27 cellular contexts compared by ENCODE assay signal in the genomic region with DNA sequence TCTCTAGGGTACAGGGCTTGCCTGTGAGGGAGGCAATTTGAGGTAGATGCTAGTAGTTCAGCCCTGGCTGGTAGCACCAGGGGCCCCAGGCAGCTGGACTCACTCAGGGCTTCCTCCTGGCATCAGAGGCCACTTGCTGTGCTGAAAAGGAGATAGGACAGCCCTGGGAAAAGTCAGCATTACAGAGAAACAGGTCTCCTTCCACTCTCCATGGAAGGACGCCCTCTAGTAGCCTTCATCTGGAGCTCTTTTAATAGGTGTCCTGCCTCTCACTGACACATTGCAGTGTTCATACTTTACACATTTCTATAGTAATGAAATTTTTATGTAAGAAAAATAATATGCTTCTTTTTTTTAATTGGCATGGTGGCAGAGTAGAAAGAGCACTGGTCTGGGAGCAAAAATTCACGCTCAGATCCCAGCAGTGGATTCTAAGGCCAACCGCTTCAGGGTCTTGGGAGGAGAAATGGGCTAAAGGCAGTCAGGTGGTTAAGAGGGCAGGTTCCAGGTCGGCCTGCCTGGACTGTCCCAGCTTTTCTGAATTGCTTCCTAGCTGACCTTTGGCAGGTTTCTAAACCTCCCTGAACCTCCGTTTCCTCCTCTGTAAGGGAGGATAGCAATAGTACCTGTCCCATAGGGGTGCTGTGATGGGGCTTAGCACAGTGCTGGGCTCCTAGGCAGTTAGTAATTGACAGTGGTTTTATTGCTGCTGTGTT. TPM values are rescaled to one million over a fixed set of nuclear protein-coding genes. Genes with fewer than 3 reads are reported as not detected.
DNase-seq lines count a peak whose midpoint lies in the region; ATAC-seq, FAIRE-seq and TF ChIP-seq lines count a peak whose summit lies in the region.
"Had no signal": no experiment of that assay in that cellular context is flagged by ENCODE, and none has a peak within 500 bp of the region (broad histone marks: within the 10 kb centered on the region; RNA-seq: fewer than 3 reads in every experiment).

No MANE protein-coding gene starts in this region.

- POLR2A ChIA-PET in CD4-positive, alpha-beta T cell (lab: Charles Lee) = interaction anchor here (1.9 kb wide), 1 partner anchor 50 kb away, joined by 6 read pairs; the partner anchor contains the start of gene TYSND1
- POLR2A ChIA-PET in K562 (lab: Yijun Ruan, JAX) = interaction anchor here (0.8 to 1.1 kb wide), 3 partner anchors 8 to 13 kb away, joined by 3 to 6 read pairs (median 3); no protein-coding TSS in a partner anchor

- no peak for TF ChIP-seq POLR2A in K562 (conservative IDR thresholded peaks at IDR 0.05)

- peaks cover 61% of the 10 kb centered on the region for H3K36me3 Mint-ChIP-seq in CD4-positive, alpha-beta T cell (ENCODE audit: low read depth)
- peaks cover 30% of the 10 kb centered on the region for H3K36me3 Mint-ChIP-seq in GM23338 (ENCODE audit: low read depth)

- H3K27me3 Mint-ChIP-seq in CD4-positive, alpha-beta T cell = no peaks in the 10 kb centered on the region
- peaks cover 6% of the 10 kb centered on the region for H3K27me3 Mint-ChIP-seq in GM23338 (ENCODE audit: insufficient read depth, low read depth, poor library complexity)

- no peak for FAIRE-seq in K562 (lab: Jason Lieb, UNC)
- FAIRE-seq: GM12892, GM19239, RCC 7860 had no signal

- no peaks in the 10 kb centered on the region for H3K9me3 ChIP-seq in CD4-positive, alpha-beta T cell (ENCODE audit: control insufficient read depth, low read length)
- no peaks in the 10 kb centered on the region for H3K9me3 ChIP-seq in K562 (replicated peaks; ENCODE audit: control insufficient read depth, insufficient read depth, low read depth, low read length)

- H3K9me3 Mint-ChIP-seq in CD4-positive, alpha-beta T cell = no peaks in the 10 kb centered on the region
- H3K9me3 Mint-ChIP-seq in GM23338 = no peaks in the 10 kb centered on the region
- H3K9me3 Mint-ChIP-seq: CD8-positive, alpha-beta T cell had no signal

- TF ChIP-seq RAD21 in K562 (CRISPR knock-in tag; conservative IDR thresholded peaks at IDR 0.05 in 1 of 2, IDR thresholded peaks at IDR 0.05 in 1 of 2) = peak in 1 of 2 experiments; percentile 12; a peak in 1 of 4 replicates

- peaks cover 50% of the 10 kb centered on the region for H3K4me1 Mint-ChIP-seq in CD4-positive, alpha-beta T cell (ENCODE audit: low read depth)
- no peaks in the 10 kb centered on the region for H3K4me1 Mint-ChIP-seq in GM23338

- peak overlapping the region; percentile 69 for H3K27ac Mint-ChIP-seq in CD4-positive, alpha-beta T cell
- no peak overlapping the region for H3K27ac Mint-ChIP-seq in GM23338

- no peaks in the 10 kb centered on the region for H3K9me1 ChIP-seq in K562 (ENCODE audit: control insufficient read depth, insufficient read depth, low read length)

- TF ChIP-seq EP300 in K562 (IDR thresholded peaks at IDR 0.05; ENCODE audit: low read length) = no peak

- ATAC-seq in CD4-positive, alpha-beta T cell (ENCODE audit: poor library complexity) = no peak
- ATAC-seq in GM23338 (peak; percentile 57), K562 (peak; percentile 74), GM21786 (IDR thresholded peaks at IDR 0.05; ENCODE audit: unreplicated experiment) (no peak), GM18868 (IDR thresholded peaks at IDR 0.05; ENCODE audit: unreplicated experiment) (no peak)
- ATAC-seq: CD8-positive, alpha-beta T cell; SK-N-SH treated with all-trans-retinoic acid at 6 μM for 48 hours had no signal

- CTCF ChIA-PET in CD4-positive, alpha-beta T cell (lab: Charles Lee) = interaction anchor here (1.9 kb wide), 1 partner anchor 19 kb away, joined by 5 read pairs; no protein-coding TSS in a partner anchor
- CTCF ChIA-PET in K562 (lab: Yijun Ruan, JAX; ENCODE audit: low intra/inter-chr PET ratio) = interaction anchor here (0.6 kb wide), 1 partner anchor 10 kb away, joined by 5 read pairs; no protein-coding TSS in a partner anchor

- H3K9me2 ChIP-seq in GM23338 (ENCODE audit: insufficient read depth) = no peaks in the 10 kb centered on the region

- TF ChIP-seq CTCF in CD4-positive, alpha-beta T cell (IDR thresholded peaks at IDR 0.05) = no peak
- peak in 1 of 2 experiments; percentile 36; a peak in 2 of 4 replicates for TF ChIP-seq CTCF in GM23338 (conservative IDR thresholded peaks at IDR 0.05; ENCODE audit: low read depth in 2 of 2)
- peak in 2 of 3 experiments; percentile 18 to 27; a peak in 2 of 6 replicates for TF ChIP-seq CTCF in K562 (IDR thresholded peaks at IDR 0.05 in 2 of 3, conservative IDR thresholded peaks at IDR 0.05 in 1 of 3; ENCODE audit: insufficient read depth in 2 of 3, low read depth in 1 of 3, low read length in 3 of 3)

- H3K4me2 ChIP-seq in GM23338 (no peak overlapping the region), K562 (ENCODE audit: insufficient read depth, low read length) (no peak overlapping the region)

- in situ Hi-C loops in K562 (cut with MboI) = no loop called here

- H3K27ac ChIP-seq in CD4-positive, alpha-beta T cell (ENCODE audit: low read depth, low read length) = no peak overlapping the region
- H3K27ac ChIP-seq in GM23338 (ENCODE audit: low read depth) (no peak overlapping the region), K562 (ENCODE audit: extremely low read depth, low read depth, low read length) (no peak overlapping the region)

- BruUV-seq in K562 (replicated peaks; lab: Mats Ljungman, UMichigan) = no TSS peak

- H3K4me1 ChIP-seq in GM23338 (ENCODE audit: insufficient read depth) = no peaks in the 10 kb centered on the region
- peaks cover 0 to 2% of the 10 kb centered on the region in 2 experiments; a peak in 3 of 5 replicates for H3K4me1 ChIP-seq in K562 (replicated peaks in 1 of 2; ENCODE audit: control insufficient read depth in 2 of 2, insufficient read depth in 2 of 2, low read length in 2 of 2)

- no peak overlapping the region for H3K9ac ChIP-seq in K562 (ENCODE audit: insufficient read depth in 1 of 2, low read depth in 2 of 2, low read length in 2 of 2)

- DNase-seq in CD4-positive, alpha-beta T cell = no peak
- DNase-seq in GM23338 (ENCODE audit: low spot score) (no peak), K562 (ENCODE audit: extremely low read depth in 1 of 4, low spot score in 3 of 4) (peak in 1 of 4 experiments; percentile 23), myocyte (ENCODE audit: low read depth) (peak; percentile 75)
- no peak for DNase-seq in activated CD4-positive, alpha-beta T cell treated with anti-CD3 and anti-CD28 coated beads, Interleukin-2, amount 50 U/mL, for 1 hour
- DNase-seq: C1 segment of cervical spinal cord; CD8-positive, alpha-beta T cell; DMS 273 treated with DMSO at 0.1 percent for 48 hours; DMS79; GF-D8; GOT3; HCEC 1CT; Karpas-422; NCI-H1092 treated with DMSO at 0.1 percent for 48 hours; NCI-H1436; NCI-H187; NCI-H2081 treated with DMSO at 0.1 percent for 48 hours; NCI-H2171; NCI-H226; NCI-H510A; NCI-H69 had no signal

- no peaks in the 10 kb centered on the region for H4K20me1 ChIP-seq in GM23338 (replicated peaks; ENCODE audit: insufficient read depth)
- H4K20me1 ChIP-seq in K562 (replicated peaks; ENCODE audit: control insufficient read depth, insufficient read depth, low read length) = 0 out of 2 replicates have a peak, but pooled peaks cover 4% of the 10 kb centered on the region

- H2AFZ ChIP-seq in GM23338 (no peak overlapping the region), K562 (ENCODE audit: low read depth, low read length) (no peak overlapping the region)

- WGBS in K562 (ENCODE audit: insufficient coverage, low coverage, missing lambda C conversion rate) = 8% methylated on average over 5 of the region's 5 CpGs

- H3F3A ChIP-seq in GM23338 (replicated peaks; ENCODE audit: low read depth) = no peaks in the 10 kb centered on the region

- H3K27me3 ChIP-seq in CD4-positive, alpha-beta T cell (ENCODE audit: control insufficient read depth, insufficient read depth, low read length) = no peaks in the 10 kb centered on the region
- no peaks in the 10 kb centered on the region for H3K27me3 ChIP-seq in GM23338 (ENCODE audit: insufficient read depth)
- H3K27me3 ChIP-seq in K562 (ENCODE audit: control insufficient read depth in 2 of 2, insufficient read depth in 2 of 2, low read length in 2 of 2) = peaks cover 37 to 54% of the 10 kb centered on the region in 2 experiments

- H3K4me3 ChIP-seq in GM23338 (no peak overlapping the region), K562 (no peak overlapping the region)

- intact Hi-C loops in CD4-positive, alpha-beta T cell (cut with DNase I, micrococcal nuclease) = no loop called here
- intact Hi-C loops in K562 (cut with micrococcal nuclease) = no loop called here

- H3K36me3 ChIP-seq in GM23338 (ENCODE audit: insufficient read depth) = no peaks in the 10 kb centered on the region
- H3K36me3 ChIP-seq in K562 (ENCODE audit: control insufficient read depth, insufficient read depth, low read length) = no peaks in the 10 kb centered on the region

- H3K79me2 ChIP-seq in GM23338 (replicated peaks; ENCODE audit: insufficient read depth) (no peaks in the 10 kb centered on the region), K562 (ENCODE audit: control insufficient read depth, insufficient read depth, low read length) (no peaks in the 10 kb centered on the region)

- no peak overlapping the region for H3K4me3 Mint-ChIP-seq in CD4-positive, alpha-beta T cell
- H3K4me3 Mint-ChIP-seq in GM23338 = no peak overlapping the region
- H3K4me3 Mint-ChIP-seq: CD8-positive, alpha-beta T cell had no signal

RNA-seq across cellular contexts. Expression of gene AIFM2, which starts 35.8 kb away (rescaled TPM):
- 1 to 10 TPM; 2.3 to 2.5 TPM for total RNA-seq in CD4-positive, alpha-beta T cell
- 3.1 and 3.2 TPM in 2 replicates for total RNA-seq in GM23338 (2014; rRNA removed; shearing (Covaris generic))
- polyA plus RNA-seq in GM23338 (2016; fragmentation: Nextera tagmentation; extraction: Ambion mirVana) (1.7 and 3.6 TPM in 2 replicates), K562 (2011; rRNA removed) (8.0 and 9.9 TPM in 2 replicates), K562 (2014; fragmentation: Illumina TruSeq; extraction: Trizol) (9.3 and 12.1 TPM in 2 replicates), K562 (2014; fragmentation: Nextera tagmentation; extraction: Ambion mirVana) (1 to 10 TPM; 2.7 to 4.9 TPM), K562 (2014; rRNA removed) (13.9 and 14.1 TPM in 2 replicates)
- 7.2 and 14.4 TPM in 2 replicates for total RNA-seq in K562 (2011; cell fraction: chromatin; rRNA removed; ENCODE audit: low replicate concordance)
- total RNA-seq in K562 (2011; cell fraction: nucleolus; rRNA removed) = 8.3 and 9.7 TPM in 2 replicates
- 8.2 and 9.4 TPM in 2 replicates for total RNA-seq in K562 (2011; cell fraction: nucleoplasm; rRNA removed)
- total RNA-seq in K562 (2014; rRNA removed) (9.2 and 10.5 TPM in 2 replicates), K562 (2014; rRNA removed; fragmentation: Illumina TruSeq; extraction: Trizol) (3.9 and 5.3 TPM in 2 replicates), K562 (2015; rRNA removed; fragmentation: Illumina TruSeq; extraction: Trizol) (7.6 and 7.8 TPM in 2 replicates), K562 (2021) (11.4 and 13.1 TPM in 2 replicates), myocyte (15.8 and 18.3 TPM in 2 replicates)
- polyA plus RNA-seq in K562 (2011; cell fraction: cytosol; rRNA removed) = 9.2 and 13.0 TPM in 2 replicates
- polyA plus RNA-seq in K562 (2011; cell fraction: nucleus; rRNA removed) = 7.5 and 12.1 TPM in 2 replicates
- polyA plus RNA-seq in K562 (2012) = 11.0 and 11.6 TPM in 2 replicates
- 3.8 and 7.3 TPM in 2 replicates for polyA minus RNA-seq in K562 (2011; rRNA and poly(A)+ RNA removed)
- 6.6 and 7.1 TPM in 2 replicates for polyA minus RNA-seq in K562 (2011; cell fraction: cytosol; rRNA and poly(A)+ RNA removed)
- 2.7 and 3.1 TPM in 2 replicates for polyA minus RNA-seq in K562 (2011; cell fraction: nucleus; rRNA and poly(A)+ RNA removed)
- polyA plus RNA-seq in myocyte (2012) = 16.1 TPM

RNA-seq across cellular contexts. Expression of gene MACROH2A2, which starts 44.2 kb away (rescaled TPM):
- total RNA-seq in CD4-positive, alpha-beta T cell = 1 to 10 TPM; 2.2 TPM
- total RNA-seq in GM23338 (2014; rRNA removed; shearing (Covaris generic)) = 16.2 and 17.6 TPM in 2 replicates
- polyA plus RNA-seq in GM23338 (2016; fragmentation: Nextera tagmentation; extraction: Ambion mirVana) (11.6 and 12.5 TPM in 2 replicates), K562 (2011; rRNA removed) (not detected in 2 replicates), K562 (2014; fragmentation: Illumina TruSeq; extraction: Trizol) (not detected in 2 replicates), K562 (2014; fragmentation: Nextera tagmentation; extraction: Ambion mirVana) (under 1 TPM in 1 of 2 experiments, not detected in 1; 0.07 TPM), K562 (2014; rRNA removed) (0.13 TPM in 1 of 2 replicates, not detected in the other)
- not detected in 2 replicates for total RNA-seq in K562 (2011; cell fraction: chromatin; rRNA removed; ENCODE audit: low replicate concordance)
- total RNA-seq in K562 (2011; cell fraction: nucleolus; rRNA removed) = not detected in 2 replicates
- not detected in 2 replicates for total RNA-seq in K562 (2011; cell fraction: nucleoplasm; rRNA removed)
- total RNA-seq in K562 (2014; rRNA removed) (not detected in 2 replicates), K562 (2014; rRNA removed; fragmentation: Illumina TruSeq; extraction: Trizol) (not detected in 2 replicates), K562 (2015; rRNA removed; fragmentation: Illumina TruSeq; extraction: Trizol) (not detected in 2 replicates), K562 (2021) (not detected in 2 replicates), myocyte (10.5 and 11.2 TPM in 2 replicates)
- polyA plus RNA-seq in K562 (2011; cell fraction: cytosol; rRNA removed) = not detected in 2 replicates
- polyA plus RNA-seq in K562 (2011; cell fraction: nucleus; rRNA removed) = not detected in 2 replicates
- polyA plus RNA-seq in K562 (2012) = 0.05 and 0.14 TPM in 2 replicates
- polyA minus RNA-seq in K562 (2011; rRNA and poly(A)+ RNA removed) = not detected in 2 replicates
- polyA minus RNA-seq in K562 (2011; cell fraction: cytosol; rRNA and poly(A)+ RNA removed) = not detected in 2 replicates
- polyA minus RNA-seq in K562 (2011; cell fraction: nucleus; rRNA and poly(A)+ RNA removed) = not detected in 2 replicates
- polyA plus RNA-seq in myocyte (2012) = 6.6 TPM

RNA-seq across cellular contexts. Expression of gene TYSND1, which starts 49.6 kb away (rescaled TPM):
- total RNA-seq in CD4-positive, alpha-beta T cell = 10 to 100 TPM; 12.6 to 13.0 TPM
- 14.1 and 19.5 TPM in 2 replicates for total RNA-seq in GM23338 (2014; rRNA removed; shearing (Covaris generic))
- polyA plus RNA-seq in GM23338 (2016; fragmentation: Nextera tagmentation; extraction: Ambion mirVana) (5.2 and 5.4 TPM in 2 replicates), K562 (2011; rRNA removed) (1.3 and 2.0 TPM in 2 replicates), K562 (2014; fragmentation: Illumina TruSeq; extraction: Trizol) (1.3 TPM in 2 replicates), K562 (2014; fragmentation: Nextera tagmentation; extraction: Ambion mirVana) (under 1 TPM; 0.60 to 0.65 TPM), K562 (2014; rRNA removed) (1.3 and 2.0 TPM in 2 replicates)
- total RNA-seq in K562 (2011; cell fraction: chromatin; rRNA removed; ENCODE audit: low replicate concordance) = 7.2 and 8.1 TPM in 2 replicates
- 4.7 and 5.0 TPM in 2 replicates for total RNA-seq in K562 (2011; cell fraction: nucleolus; rRNA removed)
- total RNA-seq in K562 (2011; cell fraction: nucleoplasm; rRNA removed) = 5.2 and 7.2 TPM in 2 replicates
- total RNA-seq in K562 (2014; rRNA removed) (0.91 and 1.8 TPM in 2 replicates), K562 (2014; rRNA removed; fragmentation: Illumina TruSeq; extraction: Trizol) (0.41 and 1.4 TPM in 2 replicates), K562 (2015; rRNA removed; fragmentation: Illumina TruSeq; extraction: Trizol) (1.4 and 1.6 TPM in 2 replicates), K562 (2021) (1.7 and 1.9 TPM in 2 replicates), myocyte (14.7 and 15.2 TPM in 2 replicates)
- 2.1 and 2.3 TPM in 2 replicates for polyA plus RNA-seq in K562 (2011; cell fraction: cytosol; rRNA removed)
- 3.5 and 3.6 TPM in 2 replicates for polyA plus RNA-seq in K562 (2011; cell fraction: nucleus; rRNA removed)
- 0.98 and 2.0 TPM in 2 replicates for polyA plus RNA-seq in K562 (2012)
- 1.5 and 2.1 TPM in 2 replicates for polyA minus RNA-seq in K562 (2011; rRNA and poly(A)+ RNA removed)
- 0.48 and 0.73 TPM in 2 replicates for polyA minus RNA-seq in K562 (2011; cell fraction: cytosol; rRNA and poly(A)+ RNA removed)
- polyA minus RNA-seq in K562 (2011; cell fraction: nucleus; rRNA and poly(A)+ RNA removed) = 2.6 and 3.1 TPM in 2 replicates
- polyA plus RNA-seq in myocyte (2012) = 7.3 TPM

Comparison
In these comparisons a context has a peak if more than half of its experiments do, and no peak if none do; other contexts are left out.
1. ATAC-seq: peak in GM23338 (single experiment) and K562 (single experiment); none in CD4-positive, alpha-beta T cell (single experiment), GM21786 (single experiment) and GM18868 (single experiment).